1 cellular context compared by ENCODE assay signal in genomic region chr1:40664167-40664537, GRCh38.
A peak's percentile ranks its signal among the peaks of the same experiment; 100 is the strongest.
TF ChIP-seq lines count a peak whose summit lies in the region.

No MANE protein-coding gene starts in this region.

TF ChIP-seq in K562, 482 proteins besides CTCF, POLR2A, EP300 and RAD21:
- TF ChIP-seq BRF2 (IDR thresholded peaks at IDR 0.05; ENCODE audit: borderline replicate concordance, insufficient read depth, insufficient read length) (no peak), POLR2G (IDR thresholded peaks at IDR 0.05; ENCODE audit: low read depth, low read length) (no peak), RBM25 (IDR thresholded peaks at IDR 0.05; ENCODE audit: low read depth, low read length, severe bottlenecking) (no peak), RBBP5 (IDR thresholded peaks at IDR 0.05; ENCODE audit: borderline replicate concordance, insufficient read depth, low read length, poor library complexity, severe bottlenecking) (peak; percentile 6), PATZ1 (CRISPR knock-in tag; IDR thresholded peaks at IDR 0.05; ENCODE audit: borderline replicate concordance) (no peak), ZNF507 (tag; conservative IDR thresholded peaks at IDR 0.05) (no peak), CAMTA2 (CRISPR knock-in tag; conservative IDR thresholded peaks at IDR 0.05) (no peak)
